Comparison of ENCODE assay signal across 8 cellular contexts in the genomic region with DNA sequence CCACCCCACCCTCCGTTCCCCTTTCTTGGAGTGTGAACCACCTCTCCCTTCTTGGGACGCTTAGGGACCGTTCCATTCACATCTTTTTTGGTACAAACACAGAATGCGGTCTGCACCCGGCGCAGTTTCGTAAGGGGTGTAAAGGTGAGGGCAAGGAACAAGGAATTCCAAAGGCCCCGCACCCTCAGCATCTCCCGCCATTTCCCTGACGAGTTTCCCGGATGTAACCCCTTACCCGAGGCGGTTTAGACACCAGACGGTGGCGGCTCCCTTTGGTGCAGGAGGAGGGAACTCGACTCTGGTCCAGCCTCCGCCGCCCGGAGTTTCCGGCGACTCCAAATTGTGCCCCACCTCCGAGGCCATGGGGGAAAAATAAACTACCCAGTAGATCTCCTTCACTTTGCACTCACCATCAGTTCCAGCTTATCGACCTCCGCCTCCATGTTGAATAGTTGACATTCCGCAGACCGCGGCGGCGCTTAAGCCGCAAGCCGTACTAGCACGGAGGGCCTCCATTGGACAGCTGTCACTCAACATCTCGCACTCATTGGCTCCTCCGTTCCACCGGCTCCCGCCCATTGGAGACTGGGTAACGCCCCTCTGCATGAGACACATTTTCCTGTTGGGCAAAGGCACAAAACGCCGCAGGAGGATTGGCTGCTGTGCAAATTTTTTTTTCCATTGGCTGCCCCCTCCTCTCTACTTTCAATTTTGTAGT. TPM values are rescaled to one million over a fixed set of nuclear protein-coding genes. Genes with fewer than 3 reads are reported as not detected.
DNase-seq lines count a peak whose midpoint lies in the region; ATAC-seq and TF ChIP-seq lines count a peak whose summit lies in the region.

A gene with protein sequence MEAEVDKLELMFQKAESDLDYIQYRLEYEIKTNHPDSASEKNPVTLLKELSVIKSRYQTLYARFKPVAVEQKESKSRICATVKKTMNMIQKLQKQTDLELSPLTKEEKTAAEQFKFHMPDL (minus strand): TSS at position 466 of the 718 bp plus-strand sequence. CDS start 23 bp downstream, at position 443.

- H3K4me1 ChIP-seq in RWPE2 (ENCODE audit: insufficient read depth, poor library complexity, severe bottlenecking), result peaks cover 58% of the 10 kb centered on the region
- peaks cover 7 to 46% (median 9%) of the 10 kb centered on the region in 3 donors for H3K4me1 ChIP-seq in gastroesophageal sphincter
- no peaks in the 10 kb centered on the region for H3K4me1 ChIP-seq in ovary (ENCODE audit: insufficient read depth)
- peaks cover 19 to 22% of the 10 kb centered on the region in 2 donors for H3K4me1 ChIP-seq in thyroid gland

- H3K9me3 ChIP-seq in RWPE2 (ENCODE audit: severe bottlenecking) (no peaks in the 10 kb centered on the region), gastroesophageal sphincter (no peaks in the 10 kb centered on the region), ovary (no peaks in the 10 kb centered on the region), thyroid gland (no peaks in the 10 kb centered on the region)

- H3K36me3 ChIP-seq in RWPE2 (ENCODE audit: low read depth), result peaks cover 36% of the 10 kb centered on the region
- no peaks in the 10 kb centered on the region for H3K36me3 ChIP-seq in gastroesophageal sphincter
- no peaks in the 10 kb centered on the region for H3K36me3 ChIP-seq in ovary
- no peaks in the 10 kb centered on the region for H3K36me3 ChIP-seq in thyroid gland

- no peaks in the 10 kb centered on the region for H3K27me3 ChIP-seq in RWPE2 (ENCODE audit: insufficient read depth, poor library complexity, severe bottlenecking)
- H3K27me3 ChIP-seq in gastroesophageal sphincter, result no peaks in the 10 kb centered on the region
- no peaks in the 10 kb centered on the region for H3K27me3 ChIP-seq in ovary
- H3K27me3 ChIP-seq in thyroid gland, result no peaks in the 10 kb centered on the region

- no peak for TF ChIP-seq POLR2A in gastroesophageal sphincter (IDR thresholded peaks at IDR 0.05)
- TF ChIP-seq POLR2A in ovary (IDR thresholded peaks at IDR 0.05), result peak; percentile 24
- peak in 1 of 2 donors; percentile 65 for TF ChIP-seq POLR2A in thyroid gland (IDR thresholded peaks at IDR 0.05)

- TF ChIP-seq EP300 in gastroesophageal sphincter (IDR thresholded peaks at IDR 0.05), result no peak
- TF ChIP-seq EP300 in ovary (IDR thresholded peaks at IDR 0.05), result no peak

- WGBS in gastroesophageal sphincter (ENCODE audit: low coverage in 1 of 2), 2 donors, result 0% methylated on average over 2 to 14 of the region's 39 CpGs
- WGBS in ovary, 3 donors, result 0% methylated on average over 39 of the region's 39 CpGs
- 0% methylated on average over 24 to 36 of the region's 39 CpGs for WGBS in thyroid gland, 2 donors

- H3K27ac ChIP-seq in RWPE2 (ENCODE audit: poor library complexity, severe bottlenecking), result peak within 1 kb of the TSS; percentile 93
- peak within 1 kb of the TSS; percentile 65 to 91 (median 86) for H3K27ac ChIP-seq in gastroesophageal sphincter
- peak within 1 kb of the TSS; percentile 26 to 77 for H3K27ac ChIP-seq in ovary
- peak within 1 kb of the TSS; percentile 2 to 81 (median 80) for H3K27ac ChIP-seq in thyroid gland

- intact Hi-C loops in ovary (cut with DNase I) (loop anchor here in 1 of 4 donors (5.0 kb wide), 1 partner anchor 48 kb away; a partner anchor contains a TSS), thyroid gland (cut with DNase I) (loop anchor here (10.0 kb wide), 1 partner anchor 50 kb away; a partner anchor contains a TSS)

- TF ChIP-seq CTCF in RWPE2 (IDR thresholded peaks at IDR 0.05; ENCODE audit: poor library complexity, severe bottlenecking), result no peak
- TF ChIP-seq CTCF in gastroesophageal sphincter (IDR thresholded peaks at IDR 0.05), result peak in 1 of 4 experiments; percentile 2
- TF ChIP-seq CTCF in ovary (IDR thresholded peaks at IDR 0.05), result no peak
- TF ChIP-seq CTCF in thyroid gland (IDR thresholded peaks at IDR 0.05), result peak in 1 of 6 experiments; percentile 9

- DNase-seq in DMS153 treated with DMSO at 0.1 percent for 48 hours (lab: John Stamatoyannopoulos, UW; ENCODE audit: unreplicated experiment) (peak; percentile 100), KG1 (lab: John Stamatoyannopoulos, UW) (peak; percentile 97), RWPE2 (ENCODE audit: low spot score) (peak; percentile 98), ovary (peak; percentile 94 to 96 (median 95)), thyroid gland (peak; percentile 98)
- DNase-seq in activated effector memory CD4-positive, alpha-beta T cell treated with anti-CD3 and anti-CD28 coated beads, Interleukin-2, amount 50 U/mL, for 16 hours, result peak; percentile 99

- ATAC-seq in GM21737 (IDR thresholded peaks at IDR 0.05; ENCODE audit: unreplicated experiment) (peak; percentile 81), RWPE2 (ENCODE audit: low read depth) (peak; percentile 78), gastroesophageal sphincter (peak; percentile 95)

- H3K4me3 ChIP-seq in RWPE2 (ENCODE audit: severe bottlenecking), result peak within 1 kb of the TSS; percentile 61
- peak within 1 kb of the TSS; percentile 62 to 65 for H3K4me3 ChIP-seq in gastroesophageal sphincter
- peak within 1 kb of the TSS; percentile 53 for H3K4me3 ChIP-seq in ovary
- peak within 1 kb of the TSS; percentile 24 to 52 (median 43) for H3K4me3 ChIP-seq in thyroid gland (replicated peaks in 1 of 3)

RNA-seq across cellular contexts. Expression of the gene that starts here (rescaled TPM):
- 10 to 100 TPM; 40.8 to 73.0 (median 47.3) TPM for total RNA-seq in gastroesophageal sphincter
- total RNA-seq in ovary, result 10 to 100 TPM; 15.1 to 41.0 (median 25.5) TPM
- 10 to 100 TPM; 21.0 to 50.0 TPM for polyA plus RNA-seq in ovary
- 10 to 100 TPM; 41.2 to 65.3 (median 46.8) TPM for total RNA-seq in thyroid gland

Comparison
In these comparisons a context has a peak if more than half of its experiments do, and no peak if none do; other contexts are left out.
1. Peak in every context shown above with its lines: DNase-seq, ATAC-seq, H3K4me3 ChIP-seq and H3K27ac ChIP-seq.